ENCODE assay signal across 9 cellular contexts in genomic region chr1:40232444-40232843, GRCh38. TPM values are rescaled to one million over a fixed set of nuclear protein-coding genes. Genes with fewer than 3 reads are reported as not detected.
DNase-seq lines count a peak whose midpoint lies in the region; ATAC-seq and TF ChIP-seq lines count a peak whose summit lies in the region.
"Had no signal": no experiment of that assay in that cellular context is flagged by ENCODE, and none has a peak within 500 bp of the region (broad histone marks: within the 10 kb centered on the region; RNA-seq: fewer than 3 reads in every experiment).

No MANE protein-coding gene starts in this region.

- no peaks in the 10 kb centered on the region for H3K4me1 Mint-ChIP-seq in mesothelial cell of epicardium

- DNase-seq in activated CD4-positive, alpha-beta T cell treated with anti-CD3 and anti-CD28 coated beads for 24 hours (ENCODE audit: low read depth in 2 of 2) = peak; percentile 45 to 62
- peak; percentile 55 for DNase-seq in stimulated activated CD4-positive, alpha-beta T cell treated with anti-CD3 and anti-CD28 coated beads, Interleukin-4, amount 100 ng/mL, for 24 hours
- DNase-seq in middle frontal gyrus (ENCODE audit: extremely low spot score, low spot score) (no peak), mesothelial cell of epicardium (ENCODE audit: low spot score in 2 of 2, unreplicated experiment in 2 of 2) (no peak), NCI-H526 treated with DMSO at 0.1 percent for 48 hours (lab: John Stamatoyannopoulos, UW) (no peak), cerebellum (ENCODE audit: low spot score) (no peak)
- DNase-seq: IMR-90 had no signal

- no peak overlapping the region for H3K4me3 Mint-ChIP-seq in mesothelial cell of epicardium

- no peak overlapping the region for H3K27ac Mint-ChIP-seq in mesothelial cell of epicardium

- H3K9me3 Mint-ChIP-seq in mesothelial cell of epicardium = no peaks in the 10 kb centered on the region

- peak; percentile 92 for ATAC-seq in GM19043 (IDR thresholded peaks at IDR 0.05; ENCODE audit: low read depth, unreplicated experiment)
- ATAC-seq in HG03025 (IDR thresholded peaks at IDR 0.05; ENCODE audit: low FRiP score, unreplicated experiment) = peak; percentile 88

- H3K27me3 Mint-ChIP-seq in mesothelial cell of epicardium (ENCODE audit: low read depth) = no peaks in the 10 kb centered on the region

- peaks cover 55% of the 10 kb centered on the region for H3K36me3 Mint-ChIP-seq in mesothelial cell of epicardium

- TF ChIP-seq CTCF in mesothelial cell of epicardium (IDR thresholded peaks at IDR 0.05; ENCODE audit: unreplicated experiment) = no peak

RNA-seq across cellular contexts. Expression of gene TMCO2, which starts 15.3 kb away (rescaled TPM):
- total RNA-seq in mesothelial cell of epicardium (not detected in 3 replicates), cerebellum (not detected)
- total RNA-seq: IMR-90 had no signal

RNA-seq across cellular contexts. Expression of gene ZMPSTE24, which starts 25.6 kb away (rescaled TPM):
- total RNA-seq in mesothelial cell of epicardium = 27.2 to 29.0 TPM (median 28.4 TPM) in 3 replicates
- total RNA-seq in cerebellum = 35.9 TPM

Comparison
In these comparisons a context has a peak if more than half of its experiments do, and no peak if none do; other contexts are left out.
1. DNase-seq: peak in activated CD4-positive, alpha-beta T cell treated with anti-CD3 and anti-CD28 coated beads for 24 hours (2 of 2) and stimulated activated CD4-positive, alpha-beta T cell treated with anti-CD3 and anti-CD28 coated beads, Interleukin-4, amount 100 ng/mL, for 24 hours (single experiment); none in middle frontal gyrus (single experiment), mesothelial cell of epicardium (0 of 2), NCI-H526 treated with DMSO at 0.1 percent for 48 hours (single experiment) and cerebellum (single experiment).